In genomic region chr19:40416918-40417713, GRCh38 we compare ENCODE assay signal across 8 cellular contexts. TPM values are rescaled to one million over a fixed set of nuclear protein-coding genes. Genes with fewer than 3 reads are reported as not detected.
A peak's percentile ranks its signal among the peaks of the same experiment; 100 is the strongest.
DNase-seq lines count a peak whose midpoint lies in the region; ATAC-seq, FAIRE-seq and TF ChIP-seq lines count a peak whose summit lies in the region.

No MANE protein-coding gene starts in this region.

- no peaks in the 10 kb centered on the region for H3K9me3 ChIP-seq in ovary

- no peak for TF ChIP-seq EP300 in ovary (IDR thresholded peaks at IDR 0.05)

- H3K4me1 ChIP-seq in ovary (ENCODE audit: insufficient read depth): no peaks in the 10 kb centered on the region

- intact Hi-C loops in ovary (cut with DNase I): no loop called here

- no peak overlapping the region for H3K4me3 ChIP-seq in bronchial epithelial cell (ENCODE audit: low read depth, low read length)
- no peak overlapping the region for H3K4me3 ChIP-seq in ovary

- TF ChIP-seq POLR2A in ovary (IDR thresholded peaks at IDR 0.05): no peak

- in situ Hi-C loops in KBM-7 (cut with MboI; ENCODE audit: low pct_unique_long_range_greater_than_20kb, low sequenced_read_pairs): no loop called here

- no peak for ATAC-seq in activated CD4-positive, CD25-positive, alpha-beta regulatory T cell treated with anti-CD3 and anti-CD28 coated beads, Interleukin-2, amount 50 U/mL, for 24 hours
- no peak for ATAC-seq in GM21717 (IDR thresholded peaks at IDR 0.05; ENCODE audit: unreplicated experiment)

- H3K27me3 ChIP-seq in bronchial epithelial cell (ENCODE audit: control insufficient read depth, insufficient read depth, low read length): no peaks in the 10 kb centered on the region
- H3K27me3 ChIP-seq in ovary: no peaks in the 10 kb centered on the region

- no peak for TF ChIP-seq CTCF in bronchial epithelial cell (IDR thresholded peaks at IDR 0.05; ENCODE audit: insufficient read depth, low read length, severe bottlenecking)
- no peak for TF ChIP-seq CTCF in ovary (IDR thresholded peaks at IDR 0.05)

- DNase-seq in AG20443 (ENCODE audit: low spot score): peak; percentile 51
- DNase-seq in KBM-7: peak; percentile 70
- peak; percentile 40 for DNase-seq in bronchial epithelial cell (ENCODE audit: low read depth)
- peak; percentile 12 for DNase-seq in medulla oblongata (ENCODE audit: extremely low spot score)
- no peak for DNase-seq in ovary
- DNase-seq in DMS53 treated with DMSO at 0.1 percent for 48 hours (lab: John Stamatoyannopoulos, UW; ENCODE audit: unreplicated experiment): no peak

- H3K36me3 ChIP-seq in bronchial epithelial cell (ENCODE audit: control insufficient read depth, insufficient read depth, low read length): no peaks in the 10 kb centered on the region
- H3K36me3 ChIP-seq in ovary: no peaks in the 10 kb centered on the region

- no peak for FAIRE-seq in bronchial epithelial cell (lab: Jason Lieb, UNC)

- peak overlapping the region in 1 of 2 donors; percentile 58 for H3K27ac ChIP-seq in ovary

- 65 to 72% (median 70%) methylated on average over 16 of the region's 16 CpGs for WGBS in ovary, 3 donors

RNA-seq across cellular contexts. Expression of gene PRX, which starts 3.9 kb away (rescaled TPM):
- 1.4 and 1.8 TPM in 2 replicates for total RNA-seq in bronchial epithelial cell
- total RNA-seq in ovary: 1 to 10 TPM; 2.8 to 8.8 (median 6.9) TPM
- 1 to 10 TPM; 1.7 to 8.4 TPM for polyA plus RNA-seq in ovary

RNA-seq across cellular contexts. Expression of gene SERTAD1, which starts 8.7 kb away (rescaled TPM):
- total RNA-seq in bronchial epithelial cell (35.7 and 41.6 TPM in 2 replicates), ovary (10 to 100 TPM in 5 of 7 donors, 1 to 10 TPM in 2; 6.9 to 15.2 (median 11.5) TPM)
- 1 to 10 TPM; 2.3 to 7.3 TPM for polyA plus RNA-seq in ovary

RNA-seq across cellular contexts. Expression of gene SERTAD3, which starts 27.0 kb away (rescaled TPM):
- total RNA-seq in bronchial epithelial cell (23.2 and 33.7 TPM in 2 replicates), ovary (10 to 100 TPM; 19.6 to 55.0 (median 39.2) TPM)
- polyA plus RNA-seq in ovary: 10 to 100 TPM; 17.3 to 19.9 TPM

RNA-seq across cellular contexts. Expression of gene HIPK4, which starts 27.1 kb away (rescaled TPM):
- total RNA-seq in bronchial epithelial cell (0.26 TPM in 1 of 2 replicates, not detected in the other), ovary (under 1 TPM in 4 of 7 donors, not detected in 3; 0.11 to 0.35 (median 0.13) TPM)
- polyA plus RNA-seq in ovary: under 1 TPM in 1 of 2 donors, not detected in 1; 0.28 TPM

RNA-seq across cellular contexts. Expression of gene BLVRB, which starts 48.4 kb away (rescaled TPM):
- total RNA-seq in bronchial epithelial cell (682 and 797 TPM in 2 replicates), ovary (100 to 1,000 TPM in 2 of 7 donors, 10 to 100 TPM in 5; 64.0 to 135 (median 75.5) TPM)
- 10 to 100 TPM; 16.8 to 88.5 TPM for polyA plus RNA-seq in ovary

Comparison
In these comparisons a context has a peak if more than half of its experiments do, and no peak if none do; other contexts are left out.
1. DNase-seq: peak in AG20443 (single experiment), KBM-7 (single experiment), bronchial epithelial cell (single experiment) and medulla oblongata (single experiment); none in ovary (0 of 5) and DMS53 treated with DMSO at 0.1 percent for 48 hours (single experiment).